ENCODE assay signal across 8 cellular contexts in genomic region chrX:154486052-154486395, GRCh38. TPM values are rescaled to one million over a fixed set of nuclear protein-coding genes. Genes with fewer than 3 reads are reported as not detected.
DNase-seq lines count a peak whose midpoint lies in the region; ATAC-seq, FAIRE-seq and TF ChIP-seq lines count a peak whose summit lies in the region.

No MANE protein-coding gene starts in this region.

- CTCF ChIA-PET in CD8-positive, alpha-beta T cell (lab: Charles Lee), result interaction anchor here (0.9 to 2.4 kb wide), 3 partner anchors 46 to 88 kb away, joined by 3 to 9 read pairs (median 4); partner anchors contain the start of gene RPL10

- peaks cover 39% of the 10 kb centered on the region for H3K4me1 ChIP-seq in CD8-positive, alpha-beta T cell (ENCODE audit: insufficient read depth, low read length)
- H3K4me1 ChIP-seq in astrocyte (ENCODE audit: insufficient read depth, low read length), result peaks cover 18% of the 10 kb centered on the region

- peak in 5 of 7 experiments; percentile 3 to 59 (median 28) for DNase-seq in CD8-positive, alpha-beta T cell
- peak; percentile 41 for DNase-seq in M059J (ENCODE audit: low read depth)
- DNase-seq in astrocyte (ENCODE audit: low read depth), result no peak
- peak; percentile 57 for DNase-seq in islet precursor cell
- DNase-seq in stimulated activated effector memory CD8-positive, alpha-beta T cell treated with anti-CD3 and anti-CD28 coated beads, Interleukin-12 subunit alpha, Interleukin-12 subunit beta, amount 100 ng/mL, for 72 hours (ENCODE audit: low spot score in 2 of 2), result peak; percentile 9 to 64
- DNase-seq in NOMO-1 treated with dmso at 0.1 percent for 144 hours (lab: John Stamatoyannopoulos, UW; ENCODE audit: unreplicated experiment), result no peak
- no peak for DNase-seq in SIG-M5 treated with dmso at 0.1 percent for 504 hours (lab: John Stamatoyannopoulos, UW; ENCODE audit: unreplicated experiment)

- no peak overlapping the region for H2AFZ ChIP-seq in astrocyte (ENCODE audit: low read depth, low read length)

- no peaks in the 10 kb centered on the region for H3K36me3 ChIP-seq in CD8-positive, alpha-beta T cell (ENCODE audit: insufficient read depth, low read length)
- no peaks in the 10 kb centered on the region for H3K36me3 ChIP-seq in astrocyte (ENCODE audit: insufficient read depth, low read length)

- peak overlapping the region; percentile 68 for H3K9ac ChIP-seq in astrocyte (ENCODE audit: low read length)

- H3K36me3 Mint-ChIP-seq in CD8-positive, alpha-beta T cell, result peaks cover 13% of the 10 kb centered on the region
- peaks cover 4% of the 10 kb centered on the region for H3K36me3 Mint-ChIP-seq in astrocyte (ENCODE audit: low read depth, unreplicated experiment)
- H3K36me3 Mint-ChIP-seq in stimulated activated effector memory CD8-positive, alpha-beta T cell treated with anti-CD3 and anti-CD28 coated beads, Interleukin-12 subunit alpha, Interleukin-12 subunit beta, amount 100 ng/mL, for 72 hours, result peaks cover 38% of the 10 kb centered on the region

- peak overlapping the region; percentile 33 for H3K4me3 ChIP-seq in CD8-positive, alpha-beta T cell (ENCODE audit: low read depth, low read length)
- H3K4me3 ChIP-seq in astrocyte (ENCODE audit: insufficient read depth, low read depth, low read length), result peak overlapping the region; percentile 51

- no peaks in the 10 kb centered on the region for H3K9me3 Mint-ChIP-seq in CD8-positive, alpha-beta T cell
- H3K9me3 Mint-ChIP-seq in astrocyte (ENCODE audit: unreplicated experiment), result no peaks in the 10 kb centered on the region
- H3K9me3 Mint-ChIP-seq in stimulated activated effector memory CD8-positive, alpha-beta T cell treated with anti-CD3 and anti-CD28 coated beads, Interleukin-12 subunit alpha, Interleukin-12 subunit beta, amount 100 ng/mL, for 72 hours, result no peaks in the 10 kb centered on the region

- no peaks in the 10 kb centered on the region for H3K9me3 ChIP-seq in CD8-positive, alpha-beta T cell (ENCODE audit: low read length)
- H3K9me3 ChIP-seq in astrocyte (ENCODE audit: insufficient read depth, low read depth, low read length), result no peaks in the 10 kb centered on the region

- no peaks in the 10 kb centered on the region for H3K27me3 Mint-ChIP-seq in CD8-positive, alpha-beta T cell (ENCODE audit: low read depth)
- H3K27me3 Mint-ChIP-seq in astrocyte (ENCODE audit: low read depth, unreplicated experiment), result no peaks in the 10 kb centered on the region

- peak; percentile 3 for ATAC-seq in CD8-positive, alpha-beta T cell
- ATAC-seq in stimulated activated effector memory CD8-positive, alpha-beta T cell treated with anti-CD3 and anti-CD28 coated beads, Interleukin-12 subunit alpha, Interleukin-12 subunit beta, amount 100 ng/mL, for 72 hours, result peak; percentile 4
- ATAC-seq in GM21737 (IDR thresholded peaks at IDR 0.05; ENCODE audit: unreplicated experiment), result no peak

- POLR2A ChIA-PET in CD8-positive, alpha-beta T cell (lab: Charles Lee), result interaction anchor here (1.1 to 2.5 kb wide), 7 partner anchors 9 to 139 kb away, joined by 3 to 18 read pairs (median 5); partner anchors contain the start of genes FAM3A, PLXNA3 and RPL10

- peak overlapping the region; percentile 27 for H3K27ac ChIP-seq in CD8-positive, alpha-beta T cell (ENCODE audit: low read depth, low read length)
- no peak overlapping the region for H3K27ac ChIP-seq in astrocyte (ENCODE audit: low read depth, low read length)

- TF ChIP-seq CTCF in CD8-positive, alpha-beta T cell (IDR thresholded peaks at IDR 0.05), result no peak
- no peak for TF ChIP-seq CTCF in astrocyte (IDR thresholded peaks at IDR 0.05; ENCODE audit: insufficient read depth, low read depth, low read length)

- FAIRE-seq in astrocyte (lab: Jason Lieb, UNC), result no peak

- intact Hi-C loops in CD8-positive, alpha-beta T cell (cut with DNase I, micrococcal nuclease), result loop anchor here (2.0 to 10.0 kb wide), 3 partner anchors 41 to 91 kb away; partner anchors contain the start of genes GDI1 (in 2 of the 2) and RPL10 (in 1 of the 2)

- no peak overlapping the region for H3K27ac Mint-ChIP-seq in CD8-positive, alpha-beta T cell
- no peak overlapping the region for H3K27ac Mint-ChIP-seq in astrocyte (ENCODE audit: unreplicated experiment)
- no peak overlapping the region for H3K27ac Mint-ChIP-seq in stimulated activated effector memory CD8-positive, alpha-beta T cell treated with anti-CD3 and anti-CD28 coated beads, Interleukin-12 subunit alpha, Interleukin-12 subunit beta, amount 100 ng/mL, for 72 hours

- H3K79me2 ChIP-seq in astrocyte (ENCODE audit: insufficient read depth, low read length), result peaks cover 34% of the 10 kb centered on the region

- peak overlapping the region; percentile 15 for H3K4me3 Mint-ChIP-seq in CD8-positive, alpha-beta T cell
- H3K4me3 Mint-ChIP-seq in astrocyte (ENCODE audit: unreplicated experiment), result no peak overlapping the region
- peak overlapping the region; percentile 65 for H3K4me3 Mint-ChIP-seq in stimulated activated effector memory CD8-positive, alpha-beta T cell treated with anti-CD3 and anti-CD28 coated beads, Interleukin-12 subunit alpha, Interleukin-12 subunit beta, amount 100 ng/mL, for 72 hours

- no peaks in the 10 kb centered on the region for H3K27me3 ChIP-seq in CD8-positive, alpha-beta T cell (ENCODE audit: insufficient read depth, low read length)
- H3K27me3 ChIP-seq in astrocyte (ENCODE audit: insufficient read depth, low read length), result no peaks in the 10 kb centered on the region

- peaks cover 38% of the 10 kb centered on the region for H3K4me1 Mint-ChIP-seq in CD8-positive, alpha-beta T cell (ENCODE audit: low read depth)
- no peaks in the 10 kb centered on the region for H3K4me1 Mint-ChIP-seq in astrocyte (ENCODE audit: low read depth, unreplicated experiment)
- H3K4me1 Mint-ChIP-seq in stimulated activated effector memory CD8-positive, alpha-beta T cell treated with anti-CD3 and anti-CD28 coated beads, Interleukin-12 subunit alpha, Interleukin-12 subunit beta, amount 100 ng/mL, for 72 hours, result peaks cover 33% of the 10 kb centered on the region

- no peaks in the 10 kb centered on the region for H4K20me1 ChIP-seq in astrocyte (ENCODE audit: insufficient read depth, low read length)

- peak overlapping the region; percentile 82 for H3K4me2 ChIP-seq in astrocyte (ENCODE audit: low read length)

RNA-seq across cellular contexts. Expression of gene UBL4A, which starts 0.4 kb away (rescaled TPM):
- 1 to 10 TPM; 3.1 to 6.4 TPM for total RNA-seq in CD8-positive, alpha-beta T cell
- 74.0 and 101 TPM in 2 replicates for total RNA-seq in M059J (2014; rRNA removed; shearing (Covaris generic))
- 25.8 and 26.2 TPM in 2 replicates for total RNA-seq in astrocyte

RNA-seq across cellular contexts. Expression of gene SLC10A3, which starts 4.4 kb away (rescaled TPM):
- total RNA-seq in CD8-positive, alpha-beta T cell, result 10 to 100 TPM; 22.3 to 23.0 TPM
- total RNA-seq in M059J (2014; rRNA removed; shearing (Covaris generic)), result 65.4 and 80.7 TPM in 2 replicates
- total RNA-seq in astrocyte, result 24.4 and 27.3 TPM in 2 replicates

RNA-seq across cellular contexts. Expression of gene LAGE3, which starts 6.9 kb away (rescaled TPM):
- total RNA-seq in CD8-positive, alpha-beta T cell, result 1 to 10 TPM; 6.3 to 6.6 TPM
- total RNA-seq in M059J (2014; rRNA removed; shearing (Covaris generic)), result 102 and 104 TPM in 2 replicates
- 20.0 and 20.1 TPM in 2 replicates for total RNA-seq in astrocyte

RNA-seq across cellular contexts. Expression of gene PLXNA3, which starts 27.9 kb away (rescaled TPM):
- total RNA-seq in CD8-positive, alpha-beta T cell, result 10 to 100 TPM; 46.7 to 52.1 TPM
- total RNA-seq in M059J (2014; rRNA removed; shearing (Covaris generic)), result 4.3 and 8.9 TPM in 2 replicates
- total RNA-seq in astrocyte, result 117 and 149 TPM in 2 replicates

RNA-seq across cellular contexts. Expression of gene FAM3A, which starts 30.0 kb away (rescaled TPM):
- total RNA-seq in CD8-positive, alpha-beta T cell, result 10 to 100 TPM; 37.7 to 41.7 TPM
- total RNA-seq in M059J (2014; rRNA removed; shearing (Covaris generic)), result 53.2 and 72.8 TPM in 2 replicates
- 20.9 and 26.1 TPM in 2 replicates for total RNA-seq in astrocyte

Comparison
In these comparisons a context has a peak if more than half of its experiments do, and no peak if none do; other contexts are left out.
1. DNase-seq: peak in CD8-positive, alpha-beta T cell (5 of 7), M059J (single experiment), islet precursor cell (single experiment) and stimulated activated effector memory CD8-positive, alpha-beta T cell treated with anti-CD3 and anti-CD28 coated beads, Interleukin-12 subunit alpha, Interleukin-12 subunit beta, amount 100 ng/mL, for 72 hours (2 of 2); none in astrocyte (single experiment), NOMO-1 treated with dmso at 0.1 percent for 144 hours (single experiment) and SIG-M5 treated with dmso at 0.1 percent for 504 hours (single experiment).